In genomic region chr18:10840768-10841167, GRCh38 we compare ENCODE assay signal across 25 cellular contexts.
"Had no signal": no experiment of that assay in that cellular context is flagged by ENCODE, and none has a peak within 500 bp of the region (broad histone marks: within the 10 kb centered on the region; RNA-seq: fewer than 3 reads in every experiment).

No MANE protein-coding gene starts in this region.

- H3K4me1 ChIP-seq: body of pancreas, neural progenitor cell, testis, upper lobe of left lung had no signal

- H3K4me3 Mint-ChIP-seq: activated B cell treated with CpG ODN at 0.5 μM for 24 hours; activated CD4-positive, alpha-beta memory T cell treated with anti-CD3 and anti-CD28 coated beads for 36 hours; activated CD4-positive, alpha-beta T cell treated with anti-CD3 and anti-CD28 coated beads for 36 hours; activated naive CD4-positive, alpha-beta T cell treated with anti-CD3 and anti-CD28 coated beads for 36 hours; activated naive CD8-positive, alpha-beta T cell treated with anti-CD3 and anti-CD28 coated beads, Interleukin-2, amount 10 ng/mL, durations not matched to agents 7 days and 5 days; activated T-cell treated with anti-CD3 and anti-CD28 coated beads, Interleukin-2, amount 50 U/mL, for 72 hours; dendritic cell treated with granulocyte-macrophage colony-stimulating factor and Interleukin-4, amounts not matched to agents 40 ng/mL and 50 ng/mL, for 4 days; naive B cell; neural progenitor cell; stimulated activated naive B cell treated with anti-CD40 and anti-IgM and Interleukin-4, amounts not matched to agents 10 μg/mL and 1 μg/mL and 100 μg/mL, for 72 hours; T-cell; T-helper 2 cell treated with Interferon-gamma antibody and Interleukin-4, amounts not matched to agents 5 μg/mL and 100 μg/mL, for 36 hours had no signal

- H3K36me3 ChIP-seq: cardiac muscle cell, gastrocnemius medialis, heart right ventricle, neural progenitor cell, upper lobe of left lung had no signal

- H3K27ac Mint-ChIP-seq: activated B cell treated with CpG ODN at 0.5 μM for 24 hours; activated CD4-positive, alpha-beta memory T cell treated with anti-CD3 and anti-CD28 coated beads for 36 hours; activated CD4-positive, alpha-beta T cell treated with anti-CD3 and anti-CD28 coated beads for 36 hours; activated naive CD4-positive, alpha-beta T cell treated with anti-CD3 and anti-CD28 coated beads for 36 hours; activated naive CD8-positive, alpha-beta T cell treated with anti-CD3 and anti-CD28 coated beads, Interleukin-2, amount 10 ng/mL, durations not matched to agents 7 days and 5 days; activated T-cell treated with anti-CD3 and anti-CD28 coated beads, Interleukin-2, amount 50 U/mL, for 72 hours; dendritic cell treated with granulocyte-macrophage colony-stimulating factor and Interleukin-4, amounts not matched to agents 40 ng/mL and 50 ng/mL, for 4 days; naive B cell; neural progenitor cell; stimulated activated naive B cell treated with anti-CD40 and anti-IgM and Interleukin-4, amounts not matched to agents 10 μg/mL and 1 μg/mL and 100 μg/mL, for 72 hours; T-cell; T-helper 2 cell treated with Interferon-gamma antibody and Interleukin-4, amounts not matched to agents 5 μg/mL and 100 μg/mL, for 36 hours had no signal

- H3K4me2 ChIP-seq: neural progenitor cell had no signal

- H3K9me3 Mint-ChIP-seq: activated B cell treated with CpG ODN at 0.5 μM for 24 hours; activated CD4-positive, alpha-beta memory T cell treated with anti-CD3 and anti-CD28 coated beads for 36 hours; activated naive CD4-positive, alpha-beta T cell treated with anti-CD3 and anti-CD28 coated beads for 36 hours; activated naive CD8-positive, alpha-beta T cell treated with anti-CD3 and anti-CD28 coated beads, Interleukin-2, amount 10 ng/mL, durations not matched to agents 7 days and 5 days; activated T-cell treated with anti-CD3 and anti-CD28 coated beads, Interleukin-2, amount 50 U/mL, for 72 hours; dendritic cell treated with granulocyte-macrophage colony-stimulating factor and Interleukin-4, amounts not matched to agents 40 ng/mL and 50 ng/mL, for 4 days; neural progenitor cell; T-helper 2 cell treated with Interferon-gamma antibody and Interleukin-4, amounts not matched to agents 5 μg/mL and 100 μg/mL, for 36 hours had no signal

- H3K27ac ChIP-seq: body of pancreas, cardiac muscle cell, gastrocnemius medialis, heart right ventricle, neural progenitor cell, testis, upper lobe of left lung had no signal

- H2AFZ ChIP-seq: neural progenitor cell had no signal

- H3K9me3 ChIP-seq: body of pancreas, gastrocnemius medialis, heart right ventricle, testis, upper lobe of left lung had no signal

- H3K4me3 ChIP-seq: body of pancreas, cardiac muscle cell, gastrocnemius medialis, heart right ventricle, neural progenitor cell, testis, upper lobe of left lung had no signal

- H3K4me1 Mint-ChIP-seq: activated B cell treated with CpG ODN at 0.5 μM for 24 hours; activated CD4-positive, alpha-beta T cell treated with anti-CD3 and anti-CD28 coated beads for 36 hours; activated naive CD8-positive, alpha-beta T cell treated with anti-CD3 and anti-CD28 coated beads, Interleukin-2, amount 10 ng/mL, durations not matched to agents 7 days and 5 days; naive B cell; neural progenitor cell; stimulated activated naive B cell treated with anti-CD40 and anti-IgM and Interleukin-4, amounts not matched to agents 10 μg/mL and 1 μg/mL and 100 μg/mL, for 72 hours; T-cell had no signal

- DNase-seq: activated B cell treated with CpG ODN at 0.5 μM for 24 hours; activated CD4-positive, alpha-beta memory T cell treated with anti-CD3 and anti-CD28 coated beads for 36 hours; activated CD4-positive, alpha-beta T cell treated with anti-CD3 and anti-CD28 coated beads for 36 hours; activated effector memory CD4-positive, alpha-beta T cell treated with Interleukin-2 at 50 U/mL for 16 hours; activated naive CD4-positive, alpha-beta T cell treated with anti-CD3 and anti-CD28 coated beads for 36 hours; activated naive CD8-positive, alpha-beta T cell treated with anti-CD3 and anti-CD28 coated beads, Interleukin-2, amount 10 ng/mL, durations not matched to agents 7 days and 5 days; activated T-cell treated with anti-CD3 and anti-CD28 coated beads, Interleukin-2, amount 50 U/mL, for 72 hours; effector CD8-positive, alpha-beta T cell; gastrocnemius medialis; heart right ventricle; islet precursor cell; mesendoderm; naive B cell; retina; stimulated activated CD4-positive, alpha-beta T cell treated with anti-CD3 and anti-CD28 coated beads, Interleukin-2, amount 100 ng/mL, for 48 hours; stimulated activated CD8-positive, alpha-beta memory T cell treated with anti-CD3 and anti-CD28 coated beads, Interleukin-4, amount 100 ng/mL, for 48 hours; stimulated activated naive B cell treated with anti-CD40 and anti-IgM and Interleukin-4, amounts not matched to agents 10 μg/mL and 1 μg/mL and 100 μg/mL, for 72 hours; T-cell; testis; upper lobe of left lung had no signal

- H3K27me3 ChIP-seq: body of pancreas, cardiac muscle cell, gastrocnemius medialis, neural progenitor cell, testis, upper lobe of left lung had no signal

- ATAC-seq: activated CD4-positive, alpha-beta T cell treated with anti-CD3 and anti-CD28 coated beads for 36 hours; activated T-cell treated with anti-CD3 and anti-CD28 coated beads, Interleukin-2, amount 50 U/mL, for 72 hours; body of pancreas; gastrocnemius medialis; stimulated activated naive B cell treated with anti-CD40 and anti-IgM and Interleukin-4, amounts not matched to agents 10 μg/mL and 1 μg/mL and 100 μg/mL, for 72 hours; T-cell had no signal

- H3K9ac ChIP-seq: neural progenitor cell had no signal

- H3K36me3 Mint-ChIP-seq: activated CD4-positive, alpha-beta memory T cell treated with anti-CD3 and anti-CD28 coated beads for 36 hours; activated naive CD8-positive, alpha-beta T cell treated with anti-CD3 and anti-CD28 coated beads, Interleukin-2, amount 10 ng/mL, durations not matched to agents 7 days and 5 days; naive B cell; neural progenitor cell; stimulated activated naive B cell treated with anti-CD40 and anti-IgM and Interleukin-4, amounts not matched to agents 10 μg/mL and 1 μg/mL and 100 μg/mL, for 72 hours; T-cell had no signal

- H3K27me3 Mint-ChIP-seq: dendritic cell treated with granulocyte-macrophage colony-stimulating factor and Interleukin-4, amounts not matched to agents 40 ng/mL and 50 ng/mL, for 4 days had no signal
